In genomic region chr10:6398419-6398818, GRCh38 we compare ENCODE assay signal across 13 cellular contexts.
"Had no signal": no experiment of that assay in that cellular context is flagged by ENCODE, and none has a peak within 500 bp of the region (broad histone marks: within the 10 kb centered on the region; RNA-seq: fewer than 3 reads in every experiment).

No MANE protein-coding gene starts in this region.

- H3K27ac ChIP-seq: gastrocnemius medialis, upper lobe of right lung had no signal

- FAIRE-seq: keratinocyte had no signal

- H3K27me3 ChIP-seq: gastrocnemius medialis, left lung, sigmoid colon, upper lobe of right lung had no signal

- H3K9me3 ChIP-seq: gastrocnemius medialis, left lung, sigmoid colon, upper lobe of right lung had no signal

- DNase-seq: activated B cell treated with CpG ODN at 0.5 μM for 24 hours; activated CD4-positive, alpha-beta T cell treated with anti-CD3 and anti-CD28 coated beads, Interleukin-2, amount 50 U/mL, for 1 hour; amniotic stem cell; gastrocnemius medialis; left lung; nephron progenitor cell; sigmoid colon; stimulated activated CD4-positive, alpha-beta T cell treated with anti-CD3 and anti-CD28 coated beads, Interleukin-12 subunit alpha, Interleukin-12 subunit beta, amount 100 ng/mL, for 4 hours; stimulated activated naive CD4-positive, alpha-beta T cell; T-helper 1 cell; upper lobe of right lung had no signal

- ATAC-seq: gastrocnemius medialis, upper lobe of right lung had no signal

- H3K9me3 Mint-ChIP-seq: activated B cell treated with CpG ODN at 0.5 μM for 24 hours; activated naive CD4-positive, alpha-beta T cell treated with anti-CD3 and anti-CD28 coated beads, Interleukin-2, amount 50 U/mL, for 24 hours; nephron progenitor cell had no signal

- H3K36me3 Mint-ChIP-seq: activated naive CD4-positive, alpha-beta T cell treated with anti-CD3 and anti-CD28 coated beads, Interleukin-2, amount 50 U/mL, for 24 hours had no signal

- H3K4me3 ChIP-seq: gastrocnemius medialis, left lung, sigmoid colon, upper lobe of right lung had no signal

- H3K36me3 ChIP-seq: gastrocnemius medialis, left lung, sigmoid colon, upper lobe of right lung had no signal

- H3K27ac Mint-ChIP-seq: activated B cell treated with CpG ODN at 0.5 μM for 24 hours; activated naive CD4-positive, alpha-beta T cell treated with anti-CD3 and anti-CD28 coated beads, Interleukin-2, amount 50 U/mL, for 24 hours had no signal

- H3K27me3 Mint-ChIP-seq: activated naive CD4-positive, alpha-beta T cell treated with anti-CD3 and anti-CD28 coated beads, Interleukin-2, amount 50 U/mL, for 24 hours had no signal

- H3K4me3 Mint-ChIP-seq: activated B cell treated with CpG ODN at 0.5 μM for 24 hours; activated naive CD4-positive, alpha-beta T cell treated with anti-CD3 and anti-CD28 coated beads, Interleukin-2, amount 50 U/mL, for 24 hours; nephron progenitor cell had no signal
